Comparison of ENCODE assay signal across 1 cellular context in the genomic region with DNA sequence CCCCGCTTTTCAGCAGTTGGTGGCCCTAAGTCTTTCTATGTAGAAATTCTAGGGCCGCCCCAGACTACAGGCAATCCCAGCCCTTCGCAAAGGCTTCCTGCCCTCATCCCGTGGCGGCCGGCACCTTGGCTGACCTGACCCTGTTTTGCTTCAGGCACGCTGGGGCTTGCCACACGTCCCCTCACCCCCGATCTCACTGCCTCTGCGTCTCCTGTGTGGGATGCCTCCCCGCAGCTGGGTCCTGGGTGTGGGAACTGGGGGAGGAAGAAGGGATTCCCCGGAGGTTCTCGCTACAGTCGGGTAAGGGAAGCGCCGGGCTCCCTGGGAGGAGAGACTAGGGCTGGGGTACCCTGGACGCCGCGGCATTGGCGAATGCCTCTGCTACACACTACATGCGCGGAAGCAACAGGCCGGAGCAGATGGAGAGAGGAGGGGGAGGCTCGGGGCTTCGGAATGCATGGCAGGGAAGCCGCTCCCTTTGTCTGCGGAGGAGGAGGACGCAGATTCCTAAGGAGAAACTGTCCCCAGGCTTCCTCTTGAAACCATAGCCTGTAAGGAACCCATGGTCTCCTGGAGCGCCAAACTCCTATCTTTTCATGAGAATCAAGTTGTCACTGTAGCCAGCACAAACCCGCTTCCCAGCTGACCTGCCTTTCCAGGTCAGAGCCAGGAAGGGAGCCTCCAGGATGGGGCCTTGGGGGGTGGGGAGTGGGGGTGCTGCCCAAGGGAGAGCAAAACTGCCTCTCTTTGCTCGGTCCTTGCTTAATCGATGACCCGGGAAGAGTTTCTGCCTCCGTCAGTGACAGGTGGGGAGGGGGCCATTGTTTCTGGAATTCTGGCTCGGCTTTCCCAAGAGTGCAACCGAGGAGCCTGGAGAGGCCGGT.
TF ChIP-seq lines count a peak whose summit lies in the region.

No MANE protein-coding gene starts in this region.

TF ChIP-seq in HepG2, 621 proteins besides CTCF, POLR2A, EP300 and RAD21 (continued from another document):
- TF ChIP-seq, protein P1, sequence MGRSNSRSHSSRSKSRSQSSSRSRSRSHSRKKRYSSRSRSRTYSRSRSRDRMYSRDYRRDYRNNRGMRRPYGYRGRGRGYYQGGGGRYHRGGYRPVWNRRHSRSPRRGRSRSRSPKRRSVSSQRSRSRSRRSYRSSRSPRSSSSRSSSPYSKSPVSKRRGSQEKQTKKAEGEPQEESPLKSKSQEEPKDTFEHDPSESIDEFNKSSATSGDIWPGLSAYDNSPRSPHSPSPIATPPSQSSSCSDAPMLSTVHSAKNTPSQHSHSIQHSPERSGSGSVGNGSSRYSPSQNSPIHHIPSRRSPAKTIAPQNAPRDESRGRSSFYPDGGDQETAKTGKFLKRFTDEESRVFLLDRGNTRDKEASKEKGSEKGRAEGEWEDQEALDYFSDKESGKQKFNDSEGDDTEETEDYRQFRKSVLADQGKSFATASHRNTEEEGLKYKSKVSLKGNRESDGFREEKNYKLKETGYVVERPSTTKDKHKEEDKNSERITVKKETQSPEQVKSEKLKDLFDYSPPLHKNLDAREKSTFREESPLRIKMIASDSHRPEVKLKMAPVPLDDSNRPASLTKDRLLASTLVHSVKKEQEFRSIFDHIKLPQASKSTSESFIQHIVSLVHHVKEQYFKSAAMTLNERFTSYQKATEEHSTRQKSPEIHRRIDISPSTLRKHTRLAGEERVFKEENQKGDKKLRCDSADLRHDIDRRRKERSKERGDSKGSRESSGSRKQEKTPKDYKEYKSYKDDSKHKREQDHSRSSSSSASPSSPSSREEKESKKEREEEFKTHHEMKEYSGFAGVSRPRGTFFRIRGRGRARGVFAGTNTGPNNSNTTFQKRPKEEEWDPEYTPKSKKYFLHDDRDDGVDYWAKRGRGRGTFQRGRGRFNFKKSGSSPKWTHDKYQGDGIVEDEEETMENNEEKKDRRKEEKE (IDR thresholded peaks at IDR 0.05) = no peak
- TF ChIP-seq SMARCC2 (IDR thresholded peaks at IDR 0.05) (no peak), NR2C2 (CRISPR knock-in tag; IDR thresholded peaks at IDR 0.05; ENCODE audit: borderline replicate concordance) (no peak), ZNF547 (CRISPR knock-in tag; IDR thresholded peaks at IDR 0.05) (no peak), EHMT2 (IDR thresholded peaks at IDR 0.05; ENCODE audit: borderline replicate concordance, low read depth, low read length) (no peak), ZNF777 (CRISPR knock-in tag; IDR thresholded peaks at IDR 0.05) (peak; percentile 69), SOX6 (IDR thresholded peaks at IDR 0.05) (no peak), SOX6 (CRISPR knock-in tag; IDR thresholded peaks at IDR 0.05) (0 out of 2 replicates have a peak, but pooled peaks have one; percentile 12), ZNF251 (CRISPR knock-in tag; IDR thresholded peaks at IDR 0.05) (no peak), ZNF274 (CRISPR knock-in tag; IDR thresholded peaks at IDR 0.05) (no peak), MED13 (CRISPR knock-in tag; IDR thresholded peaks at IDR 0.05) (no peak), CHD2 (IDR thresholded peaks at IDR 0.05; ENCODE audit: low read depth, low read length) (no peak), SRSF1 (optimal IDR thresholded peaks at IDR 0.05; ENCODE audit: low read depth, low read length) (no peak), CBX2 (IDR thresholded peaks at IDR 0.05; ENCODE audit: low read depth, low read length) (no peak), CBX2 (CRISPR knock-in tag; IDR thresholded peaks at IDR 0.05; ENCODE audit: low read depth) (no peak), TP53 (CRISPR knock-in tag; conservative IDR thresholded peaks at IDR 0.05) (no peak), TBX2 (CRISPR knock-in tag; IDR thresholded peaks at IDR 0.05; ENCODE audit: borderline replicate concordance) (no peak; the same call in 1 of the 2 replicates), SALL1 (CRISPR knock-in tag; IDR thresholded peaks at IDR 0.05) (no peak), TOPORS (CRISPR knock-in tag; IDR thresholded peaks at IDR 0.05) (0 out of 2 replicates have a peak, but pooled peaks have one; percentile 8), SIN3A (IDR thresholded peaks at IDR 0.05; ENCODE audit: borderline replicate concordance, low read depth, low read length) (no peak), MTF1 (CRISPR knock-in tag; IDR thresholded peaks at IDR 0.05) (no peak), ZNF724P (CRISPR knock-in tag; IDR thresholded peaks at IDR 0.05; ENCODE audit: borderline replicate concordance) (no peak), ZNF160 (CRISPR knock-in tag; IDR thresholded peaks at IDR 0.05) (0 out of 2 replicates have a peak, but pooled peaks have one; percentile 20)
- TF ChIP-seq, protein P2, sequence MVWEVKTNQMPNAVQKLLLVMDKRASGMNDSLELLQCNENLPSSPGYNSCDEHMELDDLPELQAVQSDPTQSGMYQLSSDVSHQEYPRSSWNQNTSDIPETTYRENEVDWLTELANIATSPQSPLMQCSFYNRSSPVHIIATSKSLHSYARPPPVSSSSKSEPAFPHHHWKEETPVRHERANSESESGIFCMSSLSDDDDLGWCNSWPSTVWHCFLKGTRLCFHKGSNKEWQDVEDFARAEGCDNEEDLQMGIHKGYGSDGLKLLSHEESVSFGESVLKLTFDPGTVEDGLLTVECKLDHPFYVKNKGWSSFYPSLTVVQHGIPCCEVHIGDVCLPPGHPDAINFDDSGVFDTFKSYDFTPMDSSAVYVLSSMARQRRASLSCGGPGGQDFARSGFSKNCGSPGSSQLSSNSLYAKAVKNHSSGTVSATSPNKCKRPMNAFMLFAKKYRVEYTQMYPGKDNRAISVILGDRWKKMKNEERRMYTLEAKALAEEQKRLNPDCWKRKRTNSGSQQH (CRISPR knock-in tag; IDR thresholded peaks at IDR 0.05; ENCODE audit: low read depth) = no peak
- TF ChIP-seq, protein P3, sequence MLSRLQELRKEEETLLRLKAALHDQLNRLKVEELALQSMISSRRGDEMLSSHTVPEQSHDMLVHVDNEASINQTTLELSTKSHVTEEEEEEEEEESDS (CRISPR knock-in tag; IDR thresholded peaks at IDR 0.05; ENCODE audit: borderline replicate concordance) = no peak
- TF ChIP-seq, protein P4, sequence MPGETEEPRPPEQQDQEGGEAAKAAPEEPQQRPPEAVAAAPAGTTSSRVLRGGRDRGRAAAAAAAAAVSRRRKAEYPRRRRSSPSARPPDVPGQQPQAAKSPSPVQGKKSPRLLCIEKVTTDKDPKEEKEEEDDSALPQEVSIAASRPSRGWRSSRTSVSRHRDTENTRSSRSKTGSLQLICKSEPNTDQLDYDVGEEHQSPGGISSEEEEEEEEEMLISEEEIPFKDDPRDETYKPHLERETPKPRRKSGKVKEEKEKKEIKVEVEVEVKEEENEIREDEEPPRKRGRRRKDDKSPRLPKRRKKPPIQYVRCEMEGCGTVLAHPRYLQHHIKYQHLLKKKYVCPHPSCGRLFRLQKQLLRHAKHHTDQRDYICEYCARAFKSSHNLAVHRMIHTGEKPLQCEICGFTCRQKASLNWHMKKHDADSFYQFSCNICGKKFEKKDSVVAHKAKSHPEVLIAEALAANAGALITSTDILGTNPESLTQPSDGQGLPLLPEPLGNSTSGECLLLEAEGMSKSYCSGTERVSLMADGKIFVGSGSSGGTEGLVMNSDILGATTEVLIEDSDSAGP (CRISPR knock-in tag; IDR thresholded peaks at IDR 0.05; ENCODE audit: borderline replicate concordance) = peak; percentile 41; the same call in 1 of the 2 replicates
- TF ChIP-seq, protein P5, sequence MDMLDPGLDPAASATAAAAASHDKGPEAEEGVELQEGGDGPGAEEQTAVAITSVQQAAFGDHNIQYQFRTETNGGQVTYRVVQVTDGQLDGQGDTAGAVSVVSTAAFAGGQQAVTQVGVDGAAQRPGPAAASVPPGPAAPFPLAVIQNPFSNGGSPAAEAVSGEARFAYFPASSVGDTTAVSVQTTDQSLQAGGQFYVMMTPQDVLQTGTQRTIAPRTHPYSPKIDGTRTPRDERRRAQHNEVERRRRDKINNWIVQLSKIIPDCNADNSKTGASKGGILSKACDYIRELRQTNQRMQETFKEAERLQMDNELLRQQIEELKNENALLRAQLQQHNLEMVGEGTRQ (IDR thresholded peaks at IDR 0.05; ENCODE audit: low read depth, low read length) = no peak
- TF ChIP-seq, protein P5 (CRISPR knock-in tag; IDR thresholded peaks at IDR 0.05; ENCODE audit: borderline replicate concordance) = no peak
- TF ChIP-seq, protein P6, sequence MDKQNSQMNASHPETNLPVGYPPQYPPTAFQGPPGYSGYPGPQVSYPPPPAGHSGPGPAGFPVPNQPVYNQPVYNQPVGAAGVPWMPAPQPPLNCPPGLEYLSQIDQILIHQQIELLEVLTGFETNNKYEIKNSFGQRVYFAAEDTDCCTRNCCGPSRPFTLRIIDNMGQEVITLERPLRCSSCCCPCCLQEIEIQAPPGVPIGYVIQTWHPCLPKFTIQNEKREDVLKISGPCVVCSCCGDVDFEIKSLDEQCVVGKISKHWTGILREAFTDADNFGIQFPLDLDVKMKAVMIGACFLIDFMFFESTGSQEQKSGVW (CRISPR knock-in tag; IDR thresholded peaks at IDR 0.05; ENCODE audit: borderline replicate concordance) = no peak
- TF ChIP-seq, protein P7, sequence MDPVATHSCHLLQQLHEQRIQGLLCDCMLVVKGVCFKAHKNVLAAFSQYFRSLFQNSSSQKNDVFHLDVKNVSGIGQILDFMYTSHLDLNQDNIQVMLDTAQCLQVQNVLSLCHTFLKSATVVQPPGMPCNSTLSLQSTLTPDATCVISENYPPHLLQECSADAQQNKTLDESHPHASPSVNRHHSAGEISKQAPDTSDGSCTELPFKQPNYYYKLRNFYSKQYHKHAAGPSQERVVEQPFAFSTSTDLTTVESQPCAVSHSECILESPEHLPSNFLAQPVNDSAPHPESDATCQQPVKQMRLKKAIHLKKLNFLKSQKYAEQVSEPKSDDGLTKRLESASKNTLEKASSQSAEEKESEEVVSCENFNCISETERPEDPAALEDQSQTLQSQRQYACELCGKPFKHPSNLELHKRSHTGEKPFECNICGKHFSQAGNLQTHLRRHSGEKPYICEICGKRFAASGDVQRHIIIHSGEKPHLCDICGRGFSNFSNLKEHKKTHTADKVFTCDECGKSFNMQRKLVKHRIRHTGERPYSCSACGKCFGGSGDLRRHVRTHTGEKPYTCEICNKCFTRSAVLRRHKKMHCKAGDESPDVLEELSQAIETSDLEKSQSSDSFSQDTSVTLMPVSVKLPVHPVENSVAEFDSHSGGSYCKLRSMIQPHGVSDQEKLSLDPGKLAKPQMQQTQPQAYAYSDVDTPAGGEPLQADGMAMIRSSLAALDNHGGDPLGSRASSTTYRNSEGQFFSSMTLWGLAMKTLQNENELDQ (CRISPR knock-in tag; IDR thresholded peaks at IDR 0.05; ENCODE audit: borderline replicate concordance) = no peak
- TF ChIP-seq, protein P8, sequence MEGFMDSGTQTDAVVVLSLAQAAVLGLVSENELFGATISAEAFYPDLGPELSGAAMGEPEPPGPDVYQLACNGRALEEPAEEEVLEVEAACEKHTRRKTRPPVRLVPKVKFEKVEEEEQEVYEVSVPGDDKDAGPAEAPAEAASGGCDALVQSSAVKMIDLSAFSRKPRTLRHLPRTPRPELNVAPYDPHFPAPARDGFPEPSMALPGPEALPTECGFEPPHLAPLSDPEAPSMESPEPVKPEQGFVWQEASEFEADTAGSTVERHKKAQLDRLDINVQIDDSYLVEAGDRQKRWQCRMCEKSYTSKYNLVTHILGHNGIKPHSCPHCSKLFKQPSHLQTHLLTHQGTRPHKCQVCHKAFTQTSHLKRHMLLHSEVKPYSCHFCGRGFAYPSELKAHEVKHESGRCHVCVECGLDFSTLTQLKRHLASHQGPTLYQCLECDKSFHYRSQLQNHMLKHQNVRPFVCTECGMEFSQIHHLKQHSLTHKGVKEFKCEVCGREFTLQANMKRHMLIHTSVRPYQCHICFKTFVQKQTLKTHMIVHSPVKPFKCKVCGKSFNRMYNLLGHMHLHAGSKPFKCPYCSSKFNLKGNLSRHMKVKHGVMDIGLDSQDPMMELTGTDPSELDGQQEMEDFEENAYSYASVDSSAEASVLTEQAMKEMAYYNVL (CRISPR knock-in tag; IDR thresholded peaks at IDR 0.05; ENCODE audit: borderline replicate concordance) = no peak
- TF ChIP-seq, protein P9, sequence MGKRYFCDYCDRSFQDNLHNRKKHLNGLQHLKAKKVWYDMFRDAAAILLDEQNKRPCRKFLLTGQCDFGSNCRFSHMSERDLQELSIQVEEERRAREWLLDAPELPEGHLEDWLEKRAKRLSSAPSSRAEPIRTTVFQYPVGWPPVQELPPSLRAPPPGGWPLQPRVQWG (CRISPR knock-in tag; IDR thresholded peaks at IDR 0.05; ENCODE audit: borderline replicate concordance, low read depth) = no peak
- TF ChIP-seq, protein P10, sequence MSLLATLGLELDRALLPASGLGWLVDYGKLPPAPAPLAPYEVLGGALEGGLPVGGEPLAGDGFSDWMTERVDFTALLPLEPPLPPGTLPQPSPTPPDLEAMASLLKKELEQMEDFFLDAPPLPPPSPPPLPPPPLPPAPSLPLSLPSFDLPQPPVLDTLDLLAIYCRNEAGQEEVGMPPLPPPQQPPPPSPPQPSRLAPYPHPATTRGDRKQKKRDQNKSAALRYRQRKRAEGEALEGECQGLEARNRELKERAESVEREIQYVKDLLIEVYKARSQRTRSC (CRISPR knock-in tag; IDR thresholded peaks at IDR 0.05; ENCODE audit: low read depth) = no peak
